In the genomic region with DNA sequence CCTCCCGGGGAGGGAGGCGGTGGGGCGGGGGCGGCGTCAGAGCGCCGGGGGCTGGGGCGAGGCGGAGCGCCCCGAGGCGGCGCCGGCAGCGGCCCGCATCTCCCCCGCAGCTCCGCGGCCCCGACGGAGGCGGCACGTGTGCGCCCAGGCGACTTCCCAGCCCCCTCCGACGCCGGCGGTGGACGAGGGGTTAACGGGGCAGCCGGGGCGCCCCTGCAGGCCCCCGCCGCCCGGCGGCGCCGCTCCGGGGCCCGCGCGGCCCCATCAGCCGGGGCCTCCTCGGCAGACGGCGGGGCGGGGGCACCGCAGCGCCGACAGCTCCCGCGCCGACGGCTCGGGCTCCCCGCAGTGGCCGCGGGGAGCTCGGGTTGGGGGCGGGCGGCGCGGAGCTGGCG, we compare ENCODE assay signal across 8 cellular contexts. TPM values are rescaled to one million over a fixed set of nuclear protein-coding genes. Genes with fewer than 3 reads are reported as not detected.
DNase-seq lines count a peak whose midpoint lies in the region; ATAC-seq and TF ChIP-seq lines count a peak whose summit lies in the region.
"Not testable (repeated sequence)": the region's sequence is repeated elsewhere in the genome, so short reads cannot be mapped to it uniquely, and the experiment has no call there.

No MANE protein-coding gene starts in this region.

- intact Hi-C loops in left lung (cut with DNase I); psoas muscle (cut with DNase I): not testable (repeated sequence)

- TF ChIP-seq POLR2A in tibial nerve (IDR thresholded peaks at IDR 0.05): not testable (repeated sequence)

- H3K27ac Mint-ChIP-seq in activated naive CD4-positive, alpha-beta T cell treated with anti-CD3 and anti-CD28 coated beads, Interleukin-2, amount 50 U/mL, for 72 hours: not testable (repeated sequence)

- not testable (repeated sequence) for H3K36me3 ChIP-seq in HUES64 (ENCODE audit: insufficient read depth, low read length); SJCRH30; left lung; psoas muscle (ENCODE audit: insufficient read depth in 1 of 2, low read depth in 1 of 2); tibial nerve

- under 1% methylated on average over 64 of the region's 65 CpGs for WGBS in HUES64
- 0% methylated on average over 13 to 65 of the region's 65 CpGs for whole genome bisulfite sequencing in psoas muscle, 3 donors
- 0 to 1% methylated on average over 15 of the region's 65 CpGs for WGBS in tibial nerve, 2 donors

- DNase-seq in CD1c-positive myeloid dendritic cell (ENCODE audit: extremely low spot score): peak; percentile 12
- not testable (repeated sequence) for DNase-seq in SJCRH30; activated naive CD4-positive, alpha-beta T cell treated with anti-CD3 and anti-CD28 coated beads, Interleukin-2, amount 50 U/mL, for 72 hours (ENCODE audit: low spot score in 2 of 2); epithelial cell of esophagus (ENCODE audit: low read depth); left lung; psoas muscle; tibial nerve (ENCODE audit: low spot score in 2 of 2)

- H3K4me1 ChIP-seq in HUES64 (ENCODE audit: insufficient read depth, low read length) (peaks cover 11% of the 10 kb centered on the region), left lung (peaks cover 0 to 15% of the 10 kb centered on the region in 2 donors), tibial nerve (peaks cover 0 to 43% (median 6%) of the 10 kb centered on the region in 4 donors)
- not testable (repeated sequence) for H3K4me1 ChIP-seq in SJCRH30, psoas muscle

- ATAC-seq in activated naive CD4-positive, alpha-beta T cell treated with anti-CD3 and anti-CD28 coated beads, Interleukin-2, amount 50 U/mL, for 72 hours: peak; percentile 17 to 45
- ATAC-seq in left lung, psoas muscle: not testable (repeated sequence)

- TF ChIP-seq CTCF in epithelial cell of esophagus (IDR thresholded peaks at IDR 0.05; ENCODE audit: insufficient read depth, low read depth, low read length, missing control alignments); left lung (IDR thresholded peaks at IDR 0.05); psoas muscle (IDR thresholded peaks at IDR 0.05); tibial nerve (IDR thresholded peaks at IDR 0.05): not testable (repeated sequence)

- not testable (repeated sequence) for TF ChIP-seq EP300 in tibial nerve (IDR thresholded peaks at IDR 0.05)

- H3K9me3 Mint-ChIP-seq in activated naive CD4-positive, alpha-beta T cell treated with anti-CD3 and anti-CD28 coated beads, Interleukin-2, amount 50 U/mL, for 72 hours: not testable (repeated sequence)

- H3K9me3 ChIP-seq in HUES64 (ENCODE audit: insufficient read depth, low read depth, low read length); SJCRH30 (replicated peaks); left lung; psoas muscle; tibial nerve: not testable (repeated sequence)

- peaks cover 12% of the 10 kb centered on the region for H3K27me3 ChIP-seq in HUES64 (ENCODE audit: insufficient read depth, low read length)
- H3K27me3 ChIP-seq in SJCRH30: not testable (repeated sequence)
- peaks cover 0 to 78% of the 10 kb centered on the region in 2 donors for H3K27me3 ChIP-seq in left lung
- H3K27me3 ChIP-seq in psoas muscle (ENCODE audit: insufficient read depth in 3 of 3, low read length in 2 of 3): peaks cover 0 to 53% (median 15%) of the 10 kb centered on the region in 3 donors
- peaks cover 0 to 30% of the 10 kb centered on the region in 2 donors for H3K27me3 ChIP-seq in tibial nerve

- H3K27ac ChIP-seq in HUES64 (ENCODE audit: low read depth, low read length); SJCRH30; left lung; psoas muscle; tibial nerve: not testable (repeated sequence)

- not testable (repeated sequence) for H3K9ac ChIP-seq in HUES64 (ENCODE audit: low read depth, low read length)

- not testable (repeated sequence) for H3K36me3 Mint-ChIP-seq in activated naive CD4-positive, alpha-beta T cell treated with anti-CD3 and anti-CD28 coated beads, Interleukin-2, amount 50 U/mL, for 72 hours

- H3K4me3 ChIP-seq in HUES64 (ENCODE audit: low read length) (peak overlapping the region; percentile 75), SJCRH30 (peak overlapping the region; percentile 34; the same call in 1 of the 2 replicates), epithelial cell of esophagus (ENCODE audit: low read length) (peak overlapping the region; percentile 45), left lung (peak overlapping the region; percentile 43 to 49), psoas muscle (peak overlapping the region; percentile 53), tibial nerve (peak overlapping the region; percentile 35 to 60 (median 42))

RNA-seq across cellular contexts. Expression of a gene that starts 0.3 kb away (rescaled TPM):
- polyA plus RNA-seq in HUES64 (2013, experiment 1 of 2): 60.2 TPM
- 61.1 TPM for polyA plus RNA-seq in HUES64 (2013, experiment 2 of 2)
- 9.3 and 9.4 TPM in 2 replicates for total RNA-seq in SJCRH30 (2014; rRNA removed; shearing (Covaris generic))
- 10 to 100 TPM in 1 of 2 donors, 1 to 10 TPM in 1; 9.2 to 25.7 TPM for total RNA-seq in activated naive CD4-positive, alpha-beta T cell treated with anti-CD3 and anti-CD28 coated beads, Interleukin-2, amount 50 U/mL, for 72 hours
- total RNA-seq in left lung (10 to 100 TPM; 26.4 to 26.7 TPM), psoas muscle (1 to 10 TPM; 1.7 to 2.6 (median 1.8) TPM), tibial nerve (10 to 100 TPM in 2 of 4 donors, 1 to 10 TPM in 2; 8.0 to 17.5 (median 11.2) TPM)
- 1 to 10 TPM in 1 of 3 donors, under 1 TPM in 2; 0.38 to 1.1 (median 0.87) TPM for polyA plus RNA-seq in psoas muscle
